ENCODE assay signal across 8 cellular contexts in genomic region chr13:28531195-28531955, GRCh38. TPM values are rescaled to one million over a fixed set of nuclear protein-coding genes. Genes with fewer than 3 reads are reported as not detected.
DNase-seq lines count a peak whose midpoint lies in the region; ATAC-seq and TF ChIP-seq lines count a peak whose summit lies in the region.

No MANE protein-coding gene starts in this region.

- peak overlapping the region; percentile 74 for H3K4me2 ChIP-seq in SK-N-SH

- no peaks in the 10 kb centered on the region for H3F3A ChIP-seq in SK-N-SH (replicated peaks; ENCODE audit: insufficient read depth)

- H3K27ac ChIP-seq in SK-N-SH (ENCODE audit: low read depth in 2 of 2, low read length in 1 of 2) (no peak overlapping the region), heart right ventricle (peak overlapping the region; percentile 53 to 91 (median 86))

- no peaks in the 10 kb centered on the region for H4K20me1 ChIP-seq in SK-N-SH (ENCODE audit: insufficient read depth)

- CTCF ChIA-PET in SK-N-SH (lab: Yijun Ruan, JAX): no interaction called here
- CTCF ChIA-PET in activated CD4-positive, alpha-beta T cell treated with anti-CD3 and anti-CD28 coated beads, Interleukin-2, amount 10 ng/mL, durations not matched to agents 7 days and 5 days (lab: Charles Lee): no interaction called here

- DNase-seq in GM12864 (ENCODE audit: low read depth): no peak
- DNase-seq in SK-N-SH: peak; percentile 48
- DNase-seq in heart right ventricle: peak; percentile 72 to 80
- peak; percentile 62 for DNase-seq in sciatic nerve (ENCODE audit: low spot score)
- no peak for DNase-seq in activated effector memory CD4-positive, alpha-beta T cell treated with Interleukin-2 at 50 U/mL for 16 hours
- no peak for DNase-seq in stimulated activated effector memory CD8-positive, alpha-beta T cell treated with anti-CD3 and anti-CD28 coated beads, Interleukin-12 subunit alpha, Interleukin-12 subunit beta, amount 100 ng/mL, for 72 hours (ENCODE audit: low spot score in 2 of 2)
- DNase-seq in activated CD4-positive, alpha-beta T cell treated with anti-CD3 and anti-CD28 coated beads, Interleukin-2, amount 10 ng/mL, durations not matched to agents 7 days and 5 days: no peak

- no peak for TF ChIP-seq RAD21 in SK-N-SH (IDR thresholded peaks at IDR 0.05; ENCODE audit: low read length)

- H3K4me1 Mint-ChIP-seq in stimulated activated effector memory CD8-positive, alpha-beta T cell treated with anti-CD3 and anti-CD28 coated beads, Interleukin-12 subunit alpha, Interleukin-12 subunit beta, amount 100 ng/mL, for 72 hours: peaks cover 7% of the 10 kb centered on the region
- H3K4me1 Mint-ChIP-seq in activated CD4-positive, alpha-beta T cell treated with anti-CD3 and anti-CD28 coated beads, Interleukin-2, amount 10 ng/mL, durations not matched to agents 7 days and 5 days: no peaks in the 10 kb centered on the region

- POLR2A ChIA-PET in SK-N-SH (lab: Yijun Ruan, JAX): no interaction called here
- POLR2A ChIA-PET in activated CD4-positive, alpha-beta T cell treated with anti-CD3 and anti-CD28 coated beads, Interleukin-2, amount 10 ng/mL, durations not matched to agents 7 days and 5 days (lab: Charles Lee): no interaction called here

- TF ChIP-seq CTCF in GM12864 (IDR thresholded peaks at IDR 0.05; ENCODE audit: low read depth, low read length, missing control alignments): no peak
- no peak for TF ChIP-seq CTCF in SK-N-SH (IDR thresholded peaks at IDR 0.05)
- TF ChIP-seq CTCF in heart right ventricle (IDR thresholded peaks at IDR 0.05): no peak

- H3K9me2 ChIP-seq in SK-N-SH: no peaks in the 10 kb centered on the region

- H3K4me1 ChIP-seq in SK-N-SH (ENCODE audit: control insufficient read depth in 1 of 2, insufficient read depth in 2 of 2, low read depth in 1 of 2, low read length in 1 of 2) (no peaks in the 10 kb centered on the region), heart right ventricle (peaks cover 0 to 43% (median 15%) of the 10 kb centered on the region in 9 donors)

- H3K9me3 ChIP-seq in SK-N-SH: no peaks in the 10 kb centered on the region
- H3K9me3 ChIP-seq in heart right ventricle: no peaks in the 10 kb centered on the region

- peak overlapping the region; percentile 81 for H2AFZ ChIP-seq in SK-N-SH (ENCODE audit: low read depth)

- H3K79me2 ChIP-seq in SK-N-SH (ENCODE audit: insufficient read depth): no peaks in the 10 kb centered on the region

- intact Hi-C loops in heart right ventricle (cut with DNase I) (loop anchor here in 8 of 10 donors (1.0 to 10.0 kb wide), 9 partner anchors 26 to 209 kb away; partner anchors contain the start of gene FLT1 (in 5 of the 8)), sciatic nerve (cut with DNase I) (no loop called here)

- H3K4me3 ChIP-seq in GM12864 (ENCODE audit: low read depth, low read length) (peak overlapping the region; percentile 32; the same call in 1 of the 2 replicates), SK-N-SH (ENCODE audit: low read depth in 2 of 2, low read length in 1 of 2) (peak overlapping the region; percentile 36 to 51; a peak in 3 of 4 replicates), heart right ventricle (peak overlapping the region in 9 of 10 donors; percentile 43 to 65 (median 54))

- no peak overlapping the region for H3K27ac Mint-ChIP-seq in stimulated activated effector memory CD8-positive, alpha-beta T cell treated with anti-CD3 and anti-CD28 coated beads, Interleukin-12 subunit alpha, Interleukin-12 subunit beta, amount 100 ng/mL, for 72 hours
- H3K27ac Mint-ChIP-seq in activated CD4-positive, alpha-beta T cell treated with anti-CD3 and anti-CD28 coated beads, Interleukin-2, amount 10 ng/mL, durations not matched to agents 7 days and 5 days: no peak overlapping the region

- peaks cover 57% of the 10 kb centered on the region; the same call in 1 of the 2 replicates for H3K27me3 ChIP-seq in SK-N-SH (ENCODE audit: insufficient read depth)
- peaks cover 0 to 67% (median 20%) of the 10 kb centered on the region in 7 donors for H3K27me3 ChIP-seq in heart right ventricle

- no peak for TF ChIP-seq EP300 in SK-N-SH (IDR thresholded peaks at IDR 0.05; ENCODE audit: borderline replicate concordance in 1 of 2, low read depth in 1 of 2, low read length in 1 of 2)

- H3K9me3 Mint-ChIP-seq in stimulated activated effector memory CD8-positive, alpha-beta T cell treated with anti-CD3 and anti-CD28 coated beads, Interleukin-12 subunit alpha, Interleukin-12 subunit beta, amount 100 ng/mL, for 72 hours: no peaks in the 10 kb centered on the region
- H3K9me3 Mint-ChIP-seq in activated CD4-positive, alpha-beta T cell treated with anti-CD3 and anti-CD28 coated beads, Interleukin-2, amount 10 ng/mL, durations not matched to agents 7 days and 5 days: no peaks in the 10 kb centered on the region

- peaks cover 35% of the 10 kb centered on the region for H3K27me3 Mint-ChIP-seq in activated CD4-positive, alpha-beta T cell treated with anti-CD3 and anti-CD28 coated beads, Interleukin-2, amount 10 ng/mL, durations not matched to agents 7 days and 5 days

- no peak overlapping the region for H3K4me3 Mint-ChIP-seq in stimulated activated effector memory CD8-positive, alpha-beta T cell treated with anti-CD3 and anti-CD28 coated beads, Interleukin-12 subunit alpha, Interleukin-12 subunit beta, amount 100 ng/mL, for 72 hours
- no peak overlapping the region for H3K4me3 Mint-ChIP-seq in activated CD4-positive, alpha-beta T cell treated with anti-CD3 and anti-CD28 coated beads, Interleukin-2, amount 10 ng/mL, durations not matched to agents 7 days and 5 days

- no peak overlapping the region for H3K9ac ChIP-seq in SK-N-SH

- no peaks in the 10 kb centered on the region for H3K36me3 ChIP-seq in SK-N-SH (replicated peaks in 1 of 2; ENCODE audit: control insufficient read depth in 1 of 2, insufficient read depth in 2 of 2, low read length in 1 of 2)
- no peaks in the 10 kb centered on the region for H3K36me3 ChIP-seq in heart right ventricle

- no peaks in the 10 kb centered on the region for H3K36me3 Mint-ChIP-seq in stimulated activated effector memory CD8-positive, alpha-beta T cell treated with anti-CD3 and anti-CD28 coated beads, Interleukin-12 subunit alpha, Interleukin-12 subunit beta, amount 100 ng/mL, for 72 hours
- no peaks in the 10 kb centered on the region for H3K36me3 Mint-ChIP-seq in activated CD4-positive, alpha-beta T cell treated with anti-CD3 and anti-CD28 coated beads, Interleukin-2, amount 10 ng/mL, durations not matched to agents 7 days and 5 days (ENCODE audit: low read depth)

- ATAC-seq in heart right ventricle (peak; percentile 56 to 83 (median 72)), sciatic nerve (peak; percentile 60), GM19452 (IDR thresholded peaks at IDR 0.05; ENCODE audit: unreplicated experiment) (no peak)
- no peak for ATAC-seq in stimulated activated effector memory CD8-positive, alpha-beta T cell treated with anti-CD3 and anti-CD28 coated beads, Interleukin-12 subunit alpha, Interleukin-12 subunit beta, amount 100 ng/mL, for 72 hours

- WGBS in SK-N-SH (ENCODE audit: low lambda C conversion rate): 8% methylated on average over 24 of the region's 34 CpGs
- 2 to 3% methylated on average over 34 of the region's 34 CpGs for WGBS in heart right ventricle, 2 donors

TF ChIP-seq in SK-N-SH, 30 proteins besides CTCF, POLR2A, EP300 and RAD21 (continues in another document):
- TF ChIP-seq TEAD4 (IDR thresholded peaks at IDR 0.05; ENCODE audit: borderline replicate concordance, insufficient read depth) (no peak), RXRA (IDR thresholded peaks at IDR 0.05; ENCODE audit: borderline replicate concordance, low read depth) (no peak), YY1 (IDR thresholded peaks at IDR 0.05; ENCODE audit: low read depth) (no peak), CHD2 (IDR thresholded peaks at IDR 0.05; ENCODE audit: low read length, partially characterized antibody) (no peak), SIN3A (IDR thresholded peaks at IDR 0.05; ENCODE audit: borderline replicate concordance, low read depth, low read length) (no peak), SMC3 (IDR thresholded peaks at IDR 0.05; ENCODE audit: low read depth, low read length) (no peak), IRF3 (IDR thresholded peaks at IDR 0.05; ENCODE audit: low read depth, low read length) (no peak), ZBTB33 (IDR thresholded peaks at IDR 0.05; ENCODE audit: borderline replicate concordance, low read depth) (no peak), MAX (IDR thresholded peaks at IDR 0.05; ENCODE audit: low read depth) (no peak), FOSL2 (IDR thresholded peaks at IDR 0.05; ENCODE audit: borderline replicate concordance, low read depth) (no peak)

RNA-seq across cellular contexts. Expression of gene FLT1, which starts 36.4 kb away (rescaled TPM):
- polyA plus RNA-seq in SK-N-SH (2012; rRNA removed) (0.20 and 0.41 TPM in 2 replicates), heart right ventricle (10 to 100 TPM; 15.2 to 22.9 TPM)
- polyA plus RNA-seq in SK-N-SH (2012; cell fraction: cytosol; rRNA removed): 0.51 and 0.57 TPM in 2 replicates
- 0.31 and 0.42 TPM in 2 replicates for polyA plus RNA-seq in SK-N-SH (2012; cell fraction: nucleus; rRNA removed)
- total RNA-seq in heart right ventricle (10 to 100 TPM; 34.9 to 76.3 (median 47.2) TPM), sciatic nerve (84.8 TPM)
- total RNA-seq in activated CD4-positive, alpha-beta T cell treated with anti-CD3 and anti-CD28 coated beads, Interleukin-2, amount 10 ng/mL, durations not matched to agents 7 days and 5 days: under 1 TPM; 0.32 to 0.71 TPM

Comparison
In these comparisons a context has a peak if more than half of its experiments do, and no peak if none do; other contexts are left out.
1. DNase-seq: peak in SK-N-SH (single experiment), heart right ventricle (2 of 2) and sciatic nerve (single experiment); none in GM12864 (single experiment), activated effector memory CD4-positive, alpha-beta T cell treated with Interleukin-2 at 50 U/mL for 16 hours (single experiment), stimulated activated effector memory CD8-positive, alpha-beta T cell treated with anti-CD3 and anti-CD28 coated beads, Interleukin-12 subunit alpha, Interleukin-12 subunit beta, amount 100 ng/mL, for 72 hours (0 of 2) and activated CD4-positive, alpha-beta T cell treated with anti-CD3 and anti-CD28 coated beads, Interleukin-2, amount 10 ng/mL, durations not matched to agents 7 days and 5 days (single experiment).
2. H3K27ac ChIP-seq: peak in heart right ventricle (10 of 10); none in SK-N-SH (0 of 2).
3. ATAC-seq: peak in heart right ventricle (8 of 8) and sciatic nerve (single experiment); none in GM19452 (single experiment) and stimulated activated effector memory CD8-positive, alpha-beta T cell treated with anti-CD3 and anti-CD28 coated beads, Interleukin-12 subunit alpha, Interleukin-12 subunit beta, amount 100 ng/mL, for 72 hours (single experiment).
4. RNA of gene FLT1, which starts 36.4 kb away (total RNA-seq): 84.8 TPM in sciatic nerve (single experiment) and 34.9 to 76.3 TPM in heart right ventricle; 0.32 to 0.71 TPM in activated CD4-positive, alpha-beta T cell treated with anti-CD3 and anti-CD28 coated beads, Interleukin-2, amount 10 ng/mL, durations not matched to agents 7 days and 5 days; every median in the first group is over 10 times any median in the second.
5. Peak in every context shown above with its lines, with median percentiles within 50 percentile points of each other: H3K4me3 ChIP-seq.